In the genomic region with DNA sequence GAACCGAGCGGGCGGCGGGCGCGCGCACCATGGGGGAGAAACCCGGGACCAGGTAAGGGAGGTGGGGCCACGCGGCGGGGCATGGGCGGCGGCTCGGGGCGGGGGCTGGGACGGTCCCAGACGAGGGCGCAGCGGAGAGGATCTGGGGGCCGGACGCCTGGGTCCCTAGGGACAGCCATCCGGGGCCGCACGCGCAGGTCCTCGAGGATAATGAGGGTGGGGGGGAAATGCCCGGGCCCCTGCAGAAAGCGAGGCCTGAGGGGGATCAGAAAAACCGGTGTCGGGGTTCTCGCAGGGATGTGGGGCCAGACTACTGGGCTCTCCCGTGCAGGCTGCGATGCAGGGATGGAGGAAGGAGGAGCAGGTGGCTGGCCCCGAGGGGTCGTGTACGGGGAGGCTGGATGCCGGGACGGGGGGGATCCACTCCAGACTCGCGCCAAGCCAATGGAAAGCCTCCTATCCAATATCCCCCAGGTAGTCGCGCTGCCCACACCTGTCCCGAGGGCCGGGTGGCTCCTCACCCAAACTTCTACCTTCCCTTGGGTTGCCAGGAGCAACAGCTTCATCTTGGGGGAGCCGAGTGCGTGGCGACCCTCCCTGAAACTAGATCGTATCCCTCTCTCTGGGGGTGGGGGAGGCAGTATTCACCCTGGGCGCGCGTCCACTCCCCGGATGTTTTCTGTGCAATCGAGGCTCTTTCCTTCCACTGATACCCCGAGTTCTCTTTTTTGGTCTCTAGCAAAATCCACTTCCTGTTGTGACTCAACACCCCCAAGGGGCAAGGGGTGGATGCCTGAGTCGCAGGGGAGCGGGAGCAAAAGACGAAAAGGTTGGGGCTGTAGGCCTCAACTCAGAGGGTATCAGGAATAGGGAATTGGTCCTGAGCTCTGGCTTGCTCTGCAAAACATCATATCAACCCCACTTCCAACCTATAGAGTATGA, we compare ENCODE assay signal across 8 cellular contexts. TPM values are rescaled to one million over a fixed set of nuclear protein-coding genes. Genes with fewer than 3 reads are reported as not detected.
DNase-seq lines count a peak whose midpoint lies in the region; ATAC-seq, FAIRE-seq and TF ChIP-seq lines count a peak whose summit lies in the region.

No MANE protein-coding gene starts in this region.

- no peak for TF ChIP-seq EP300 in K562 (IDR thresholded peaks at IDR 0.05; ENCODE audit: low read length)

- no peaks in the 10 kb centered on the region for H3K9me3 Mint-ChIP-seq in T-cell

- POLR2A ChIA-PET in HCT116 (lab: Charles Lee), result interaction anchor here (1.0 to 1.4 kb wide), 3 partner anchors 19 to 229 kb away, joined by 3 to 5 read pairs (median 4); partner anchors contain the start of genes RNF167 and SLC25A11
- POLR2A ChIA-PET in T-cell (lab: Charles Lee), result interaction anchor here (0.7 to 0.9 kb wide), 2 partner anchors 10 to 535 kb away, joined by 3 to 4 read pairs; no protein-coding TSS in a partner anchor
- POLR2A ChIA-PET in K562 (lab: Yijun Ruan, JAX), result interaction anchor here (0.6 to 1.2 kb wide), 2 partner anchors 79 to 363 kb away, joined by 3 to 4 read pairs; no protein-coding TSS in a partner anchor

- no peaks in the 10 kb centered on the region for H3K27me3 ChIP-seq in HCT116 (ENCODE audit: insufficient read depth, low read length)
- H3K27me3 ChIP-seq in K562 (ENCODE audit: control insufficient read depth in 2 of 2, insufficient read depth in 2 of 2, low read length in 2 of 2), result no peaks in the 10 kb centered on the region
- H3K27me3 ChIP-seq in kidney epithelial cell (ENCODE audit: control insufficient read depth, insufficient read depth, low read length), result no peaks in the 10 kb centered on the region

- H3K9me1 ChIP-seq in K562 (ENCODE audit: control insufficient read depth, insufficient read depth, low read length), result no peaks in the 10 kb centered on the region

- H3K9me3 ChIP-seq in HCT116 (ENCODE audit: control insufficient read depth in 1 of 2, insufficient read depth in 1 of 2, low read depth in 1 of 2, low read length in 2 of 2) (no peaks in the 10 kb centered on the region), K562 (replicated peaks; ENCODE audit: control insufficient read depth, insufficient read depth, low read depth, low read length) (no peaks in the 10 kb centered on the region)

- no peak for FAIRE-seq in K562 (lab: Jason Lieb, UNC)

- peak; percentile 35 for DNase-seq in Ammon's horn (ENCODE audit: low spot score)
- DNase-seq in HCT116 (ENCODE audit: low read depth, low spot score), result no peak
- DNase-seq in T-cell, result peak in 29 of 34 experiments; percentile 10 to 66 (median 35)
- peak in 1 of 4 experiments; percentile 26 for DNase-seq in K562 (ENCODE audit: extremely low read depth in 1 of 4, low spot score in 3 of 4)
- DNase-seq in kidney epithelial cell (ENCODE audit: low read depth), result no peak
- DNase-seq in stimulated activated CD8-positive, alpha-beta memory T cell treated with anti-CD3 and anti-CD28 coated beads, Interleukin-15, amount 100 ng/mL, for 1 hour (ENCODE audit: low read depth), result peak; percentile 28

- in situ Hi-C loops in K562 (cut with MboI), result loop anchor here (5.0 kb wide), 1 partner anchor 171 kb away; no protein-coding TSS in a partner anchor

- H3K4me2 ChIP-seq in HCT116 (ENCODE audit: low read length), result peak overlapping the region; percentile 75
- peak overlapping the region; percentile 57 for H3K4me2 ChIP-seq in K562 (ENCODE audit: insufficient read depth, low read length)

- TF ChIP-seq RAD21 in HCT116 (IDR thresholded peaks at IDR 0.05; ENCODE audit: low read depth) (no peak), K562 (CRISPR knock-in tag; conservative IDR thresholded peaks at IDR 0.05 in 1 of 2, IDR thresholded peaks at IDR 0.05 in 1 of 2) (no peak)

- H3K9me2 ChIP-seq in HCT116 (ENCODE audit: insufficient read depth), result no peaks in the 10 kb centered on the region

- CTCF ChIA-PET in HCT116 (lab: Charles Lee) (interaction anchor here (0.7 to 3.0 kb wide), 6 partner anchors 20 to 229 kb away, joined by 3 to 12 read pairs (median 4); partner anchors contain the start of genes RNF167 and SLC25A11), T-cell (lab: Charles Lee) (interaction anchor here (0.6 to 2.2 kb wide), 15 partner anchors 21 to 258 kb away, joined by 3 to 12 read pairs (median 4); partner anchors contain the start of genes C17orf107 (in 1 of the 2), PLD2 (in 1 of the 2), PSMB6 (in 1 of the 2) and RNF167 (in 1 of the 2)), K562 (lab: Yijun Ruan, JAX; ENCODE audit: low intra/inter-chr PET ratio) (interaction anchor here (1.3 to 1.8 kb wide), 4 partner anchors 20 to 178 kb away, joined by 7 to 13 read pairs (median 11); partner anchors contain the start of genes GLTPD2 and MED11)

- no peaks in the 10 kb centered on the region for H4K20me1 ChIP-seq in HCT116 (ENCODE audit: insufficient read depth)
- 0 out of 2 replicates have a peak, but pooled peaks cover 4% of the 10 kb centered on the region for H4K20me1 ChIP-seq in K562 (replicated peaks; ENCODE audit: control insufficient read depth, insufficient read depth, low read length)

- H3K4me1 ChIP-seq in HCT116 (ENCODE audit: control insufficient read depth in 1 of 2, insufficient read depth in 2 of 2, low read length in 2 of 2), result peaks cover 13 to 38% of the 10 kb centered on the region in 2 experiments; a peak in 3 of 4 replicates
- peaks cover 3 to 21% of the 10 kb centered on the region in 2 experiments; a peak in 4 of 5 replicates for H3K4me1 ChIP-seq in K562 (replicated peaks in 1 of 2; ENCODE audit: control insufficient read depth in 2 of 2, insufficient read depth in 2 of 2, low read length in 2 of 2)

- peak; percentile 40 for TF ChIP-seq POLR2A in HCT116 (IDR thresholded peaks at IDR 0.05; ENCODE audit: borderline replicate concordance, extremely low read depth, insufficient read depth, insufficient read length)
- TF ChIP-seq POLR2A in K562 (conservative IDR thresholded peaks at IDR 0.05), result no peak

- peaks cover 20% of the 10 kb centered on the region for H3K79me2 ChIP-seq in HCT116 (ENCODE audit: insufficient read depth, low read length)
- H3K79me2 ChIP-seq in K562 (ENCODE audit: control insufficient read depth, insufficient read depth, low read length), result no peaks in the 10 kb centered on the region

- no peak overlapping the region for H2AFZ ChIP-seq in HCT116 (ENCODE audit: low read depth, low read length, poor library complexity, severe bottlenecking)
- peak overlapping the region; percentile 72 for H2AFZ ChIP-seq in K562 (ENCODE audit: low read depth, low read length)

- H3K36me3 Mint-ChIP-seq in T-cell, result peaks cover 4% of the 10 kb centered on the region

- peak overlapping the region; percentile 95 to 99 for H3K27ac Mint-ChIP-seq in T-cell

- no peak; the same call in 1 of the 2 replicates for ATAC-seq in HCT116
- peak in 3 of 4 experiments; percentile 5 to 19 (median 18) for ATAC-seq in T-cell (replicated peaks in 1 of 4)
- ATAC-seq in K562, result no peak
- no peak for ATAC-seq in GM18858 (IDR thresholded peaks at IDR 0.05; ENCODE audit: unreplicated experiment)
- ATAC-seq in HG02981 (IDR thresholded peaks at IDR 0.05; ENCODE audit: unreplicated experiment), result no peak

- BruUV-seq in HCT116 (replicated peaks; lab: Mats Ljungman, UMichigan), result TSS peak; percentile 33
- BruUV-seq in K562 (replicated peaks; lab: Mats Ljungman, UMichigan), result TSS peak; percentile 19

- H3K27me3 Mint-ChIP-seq in T-cell, result no peaks in the 10 kb centered on the region

- TF ChIP-seq CTCF in HCT116 (IDR thresholded peaks at IDR 0.05 in 2 of 3, conservative IDR thresholded peaks at IDR 0.05 in 1 of 3; ENCODE audit: borderline replicate concordance in 1 of 3, insufficient read depth in 1 of 3, low read depth in 2 of 3, low read length in 2 of 3), result no peak
- no peak for TF ChIP-seq CTCF in K562 (IDR thresholded peaks at IDR 0.05 in 2 of 3, conservative IDR thresholded peaks at IDR 0.05 in 1 of 3; ENCODE audit: insufficient read depth in 2 of 3, low read depth in 1 of 3, low read length in 3 of 3)
- TF ChIP-seq CTCF in kidney epithelial cell (IDR thresholded peaks at IDR 0.05; ENCODE audit: insufficient read depth, low read length, poor library complexity, severe bottlenecking), result no peak

- H3K27ac ChIP-seq in HCT116 (ENCODE audit: low read depth, low read length) (peak overlapping the region; percentile 64), K562 (ENCODE audit: extremely low read depth, low read depth, low read length) (peak overlapping the region; percentile 50; the same call in 1 of the 3 replicates)

- WGBS in K562 (ENCODE audit: insufficient coverage, low coverage, missing lambda C conversion rate), result 18% methylated on average over 19 of the region's 57 CpGs

- H3K36me3 ChIP-seq in HCT116 (ENCODE audit: control insufficient read depth in 1 of 2, insufficient read depth in 2 of 2, low read length in 2 of 2) (no peaks in the 10 kb centered on the region; a peak in 1 of 4 replicates), K562 (ENCODE audit: control insufficient read depth, insufficient read depth, low read length) (no peaks in the 10 kb centered on the region), kidney epithelial cell (ENCODE audit: control insufficient read depth, insufficient read depth, low read length) (no peaks in the 10 kb centered on the region)

- H3K4me1 Mint-ChIP-seq in T-cell, result peaks cover 42 to 58% (median 50%) of the 10 kb centered on the region in 3 donors

- RAD21 ChIA-PET in HCT116 (lab: Charles Lee; ENCODE audit: low non-redundant PET in 1 of 2, low total read pairs in 2 of 2, uncharacterized antibody in 2 of 2, unreplicated experiment in 2 of 2), result interaction anchor here (1.0 to 1.2 kb wide), 2 partner anchors 79 to 144 kb away, joined by 3 to 4 read pairs; no protein-coding TSS in a partner anchor

- H3K9ac ChIP-seq in HCT116 (ENCODE audit: low read length) (peak overlapping the region; percentile 86), K562 (ENCODE audit: insufficient read depth in 1 of 2, low read depth in 2 of 2, low read length in 2 of 2) (peak overlapping the region; percentile 51 to 89; a peak in 3 of 4 replicates)

- peak overlapping the region; percentile 90 to 99 (median 94) for H3K4me3 Mint-ChIP-seq in T-cell

- intact Hi-C loops in HCT116 (cut with micrococcal nuclease) (loop anchor here (1.0 kb wide), 2 partner anchors 171 to 178 kb away; no protein-coding TSS in a partner anchor), K562 (cut with micrococcal nuclease) (loop anchor here (1.0 to 2.0 kb wide), 3 partner anchors 20 to 178 kb away; partner anchors contain the start of gene MED11)

- H3K4me3 ChIP-seq in HCT116 (replicated peaks in 1 of 2; ENCODE audit: low read depth in 1 of 2, low read length in 2 of 2) (peak overlapping the region; percentile 65 to 73), K562 (peak overlapping the region; percentile 56), kidney epithelial cell (ENCODE audit: low read depth, low read length) (peak overlapping the region; percentile 67)

RNA-seq across cellular contexts. Expression of gene ARRB2, which starts 0.5 kb away (rescaled TPM):
- total RNA-seq in HCT116 (2021; ENCODE audit: unreplicated experiment) (70.8 TPM), T-cell (100 to 1,000 TPM; 247 to 374 (median 325) TPM), K562 (2014; rRNA removed) (7.2 and 12.2 TPM in 2 replicates), K562 (2014; rRNA removed; fragmentation: Illumina TruSeq; extraction: Trizol) (7.3 and 8.2 TPM in 2 replicates), K562 (2015; rRNA removed; fragmentation: Illumina TruSeq; extraction: Trizol) (7.9 and 9.8 TPM in 2 replicates), K562 (2021) (14.7 and 15.2 TPM in 2 replicates), kidney epithelial cell (5.8 and 6.8 TPM in 2 replicates)
- 74.1 and 74.4 TPM in 2 replicates for polyA plus RNA-seq in HCT116 (2012)
- 15.3 and 26.8 TPM in 2 replicates for total RNA-seq in K562 (2011; cell fraction: chromatin; rRNA removed; ENCODE audit: low replicate concordance)
- 10.2 and 13.6 TPM in 2 replicates for total RNA-seq in K562 (2011; cell fraction: nucleolus; rRNA removed)
- 14.5 and 18.3 TPM in 2 replicates for total RNA-seq in K562 (2011; cell fraction: nucleoplasm; rRNA removed)
- polyA plus RNA-seq in K562 (2011; rRNA removed) (7.0 and 8.8 TPM in 2 replicates), K562 (2014; fragmentation: Illumina TruSeq; extraction: Trizol) (14.3 and 15.3 TPM in 2 replicates), K562 (2014; fragmentation: Nextera tagmentation; extraction: Ambion mirVana) (under 1 TPM; 0.79 to 0.80 TPM), K562 (2014; rRNA removed) (7.5 and 9.4 TPM in 2 replicates)
- 6.3 and 14.0 TPM in 2 replicates for polyA plus RNA-seq in K562 (2011; cell fraction: cytosol; rRNA removed)
- polyA plus RNA-seq in K562 (2011; cell fraction: nucleus; rRNA removed), result 13.2 and 20.5 TPM in 2 replicates
- 13.5 and 18.0 TPM in 2 replicates for polyA plus RNA-seq in K562 (2012)
- 3.6 and 5.0 TPM in 2 replicates for polyA minus RNA-seq in K562 (2011; rRNA and poly(A)+ RNA removed)
- 4.1 and 5.1 TPM in 2 replicates for polyA minus RNA-seq in K562 (2011; cell fraction: cytosol; rRNA and poly(A)+ RNA removed)
- 3.0 and 3.6 TPM in 2 replicates for polyA minus RNA-seq in K562 (2011; cell fraction: nucleus; rRNA and poly(A)+ RNA removed)

RNA-seq across cellular contexts. Expression of gene PELP1, which starts 7.0 kb away (rescaled TPM):
- total RNA-seq in HCT116 (2021; ENCODE audit: unreplicated experiment) (93.4 TPM), T-cell (10 to 100 TPM; 50.0 to 88.3 (median 85.0) TPM), K562 (2014; rRNA removed) (17.4 and 23.9 TPM in 2 replicates), K562 (2014; rRNA removed; fragmentation: Illumina TruSeq; extraction: Trizol) (6.8 and 8.2 TPM in 2 replicates), K562 (2015; rRNA removed; fragmentation: Illumina TruSeq; extraction: Trizol) (8.3 and 10.3 TPM in 2 replicates), K562 (2021) (80.3 and 96.4 TPM in 2 replicates), kidney epithelial cell (33.8 and 46.2 TPM in 2 replicates)
- 46.9 and 47.5 TPM in 2 replicates for polyA plus RNA-seq in HCT116 (2012)
- 101 and 191 TPM in 2 replicates for total RNA-seq in K562 (2011; cell fraction: chromatin; rRNA removed; ENCODE audit: low replicate concordance)
- 108 and 112 TPM in 2 replicates for total RNA-seq in K562 (2011; cell fraction: nucleolus; rRNA removed)
- total RNA-seq in K562 (2011; cell fraction: nucleoplasm; rRNA removed), result 98.5 and 106 TPM in 2 replicates
- polyA plus RNA-seq in K562 (2011; rRNA removed) (7.9 and 34.2 TPM in 2 replicates), K562 (2014; fragmentation: Illumina TruSeq; extraction: Trizol) (24.0 and 35.1 TPM in 2 replicates), K562 (2014; fragmentation: Nextera tagmentation; extraction: Ambion mirVana) (under 1 TPM; 0.29 to 0.53 TPM), K562 (2014; rRNA removed) (17.3 and 20.3 TPM in 2 replicates)
- polyA plus RNA-seq in K562 (2011; cell fraction: cytosol; rRNA removed), result 8.8 and 12.9 TPM in 2 replicates
- 89.1 and 93.1 TPM in 2 replicates for polyA plus RNA-seq in K562 (2011; cell fraction: nucleus; rRNA removed)
- 36.7 and 40.6 TPM in 2 replicates for polyA plus RNA-seq in K562 (2012)
- polyA minus RNA-seq in K562 (2011; rRNA and poly(A)+ RNA removed), result 14.8 and 20.7 TPM in 2 replicates
- 29.0 and 30.2 TPM in 2 replicates for polyA minus RNA-seq in K562 (2011; cell fraction: cytosol; rRNA and poly(A)+ RNA removed)
- 47.8 and 62.3 TPM in 2 replicates for polyA minus RNA-seq in K562 (2011; cell fraction: nucleus; rRNA and poly(A)+ RNA removed)

RNA-seq across cellular contexts. Expression of gene MED11, which starts 20.3 kb away (rescaled TPM):
- total RNA-seq in HCT116 (2021; ENCODE audit: unreplicated experiment), result 13.7 TPM
- 16.6 and 19.1 TPM in 2 replicates for polyA plus RNA-seq in HCT116 (2012)
- total RNA-seq in T-cell, result 10 to 100 TPM in 4 of 5 donors, 1 to 10 TPM in 1; 9.0 to 33.1 (median 28.6) TPM
- 6.3 and 9.7 TPM in 2 replicates for total RNA-seq in K562 (2011; cell fraction: chromatin; rRNA removed; ENCODE audit: low replicate concordance)
- total RNA-seq in K562 (2011; cell fraction: nucleolus; rRNA removed), result 9.7 and 10.4 TPM in 2 replicates
- 7.3 and 11.4 TPM in 2 replicates for total RNA-seq in K562 (2011; cell fraction: nucleoplasm; rRNA removed)
- 13.0 and 18.8 TPM in 2 replicates for total RNA-seq in K562 (2014; rRNA removed)
- 12.6 and 16.1 TPM in 2 replicates for total RNA-seq in K562 (2014; rRNA removed; fragmentation: Illumina TruSeq; extraction: Trizol)
- total RNA-seq in K562 (2015; rRNA removed; fragmentation: Illumina TruSeq; extraction: Trizol), result 15.2 and 19.4 TPM in 2 replicates
- total RNA-seq in K562 (2021), result 10.4 and 11.4 TPM in 2 replicates
- 15.6 and 19.2 TPM in 2 replicates for polyA plus RNA-seq in K562 (2011; rRNA removed)
- polyA plus RNA-seq in K562 (2011; cell fraction: cytosol; rRNA removed), result 17.7 and 18.3 TPM in 2 replicates
- 8.5 and 11.9 TPM in 2 replicates for polyA plus RNA-seq in K562 (2011; cell fraction: nucleus; rRNA removed)
- polyA plus RNA-seq in K562 (2012), result 10.1 and 13.7 TPM in 2 replicates
- 19.0 and 19.1 TPM in 2 replicates for polyA plus RNA-seq in K562 (2014; fragmentation: Illumina TruSeq; extraction: Trizol)
- polyA plus RNA-seq in K562 (2014; fragmentation: Nextera tagmentation; extraction: Ambion mirVana), result 10 to 100 TPM; 17.8 to 30.6 TPM
- 21.1 and 22.5 TPM in 2 replicates for polyA plus RNA-seq in K562 (2014; rRNA removed)
- polyA minus RNA-seq in K562 (2011; rRNA and poly(A)+ RNA removed), result 11.8 and 11.9 TPM in 2 replicates
- 5.7 and 9.1 TPM in 2 replicates for polyA minus RNA-seq in K562 (2011; cell fraction: cytosol; rRNA and poly(A)+ RNA removed)
- polyA minus RNA-seq in K562 (2011; cell fraction: nucleus; rRNA and poly(A)+ RNA removed), result 2.1 and 2.4 TPM in 2 replicates
- total RNA-seq in kidney epithelial cell, result 19.1 and 23.6 TPM in 2 replicates

RNA-seq across cellular contexts. Expression of gene ZMYND15, which starts 28.7 kb away (rescaled TPM):
- total RNA-seq in HCT116 (2021; ENCODE audit: unreplicated experiment) (2.8 TPM), T-cell (1 to 10 TPM in 1 of 5 donors, under 1 TPM in 4; 0.29 to 1.4 (median 0.44) TPM), K562 (2014; rRNA removed) (not detected in 2 replicates), K562 (2014; rRNA removed; fragmentation: Illumina TruSeq; extraction: Trizol) (not detected in 2 replicates), K562 (2015; rRNA removed; fragmentation: Illumina TruSeq; extraction: Trizol) (not detected in 2 replicates), K562 (2021) (0.09 TPM in 1 of 2 replicates, not detected in the other), kidney epithelial cell (1.4 and 2.9 TPM in 2 replicates)
- 1.6 and 2.7 TPM in 2 replicates for polyA plus RNA-seq in HCT116 (2012)
- not detected in 2 replicates for total RNA-seq in K562 (2011; cell fraction: chromatin; rRNA removed; ENCODE audit: low replicate concordance)
- total RNA-seq in K562 (2011; cell fraction: nucleolus; rRNA removed), result not detected in 2 replicates
- total RNA-seq in K562 (2011; cell fraction: nucleoplasm; rRNA removed), result not detected in 2 replicates
- polyA plus RNA-seq in K562 (2011; rRNA removed) (not detected in 2 replicates), K562 (2014; fragmentation: Illumina TruSeq; extraction: Trizol) (not detected in 2 replicates), K562 (2014; fragmentation: Nextera tagmentation; extraction: Ambion mirVana) (not detected), K562 (2014; rRNA removed) (not detected in 2 replicates)
- polyA plus RNA-seq in K562 (2011; cell fraction: cytosol; rRNA removed), result not detected in 2 replicates
- 0.04 TPM in 1 of 2 replicates, not detected in the other for polyA plus RNA-seq in K562 (2011; cell fraction: nucleus; rRNA removed)
- not detected in 2 replicates for polyA plus RNA-seq in K562 (2012)
- not detected in 2 replicates for polyA minus RNA-seq in K562 (2011; rRNA and poly(A)+ RNA removed)
- polyA minus RNA-seq in K562 (2011; cell fraction: cytosol; rRNA and poly(A)+ RNA removed), result not detected in 2 replicates
- not detected in 2 replicates for polyA minus RNA-seq in K562 (2011; cell fraction: nucleus; rRNA and poly(A)+ RNA removed)

RNA-seq across cellular contexts. Expression of gene CXCL16, which starts 28.8 kb away (rescaled TPM):
- total RNA-seq in HCT116 (2021; ENCODE audit: unreplicated experiment) (44.8 TPM), T-cell (10 to 100 TPM in 1 of 5 donors, 1 to 10 TPM in 4; 2.5 to 11.2 (median 3.1) TPM), K562 (2014; rRNA removed) (0.05 TPM in 1 of 2 replicates, not detected in the other), K562 (2014; rRNA removed; fragmentation: Illumina TruSeq; extraction: Trizol) (not detected in 2 replicates), K562 (2015; rRNA removed; fragmentation: Illumina TruSeq; extraction: Trizol) (0.22 TPM in 1 of 2 replicates, not detected in the other), K562 (2021) (0.25 and 0.55 TPM in 2 replicates), kidney epithelial cell (96.1 and 106 TPM in 2 replicates)
- 60.4 and 64.3 TPM in 2 replicates for polyA plus RNA-seq in HCT116 (2012)
- total RNA-seq in K562 (2011; cell fraction: chromatin; rRNA removed; ENCODE audit: low replicate concordance), result 0.28 TPM in 1 of 2 replicates, not detected in the other
- total RNA-seq in K562 (2011; cell fraction: nucleolus; rRNA removed), result 1.5 TPM in 1 of 2 replicates, not detected in the other
- total RNA-seq in K562 (2011; cell fraction: nucleoplasm; rRNA removed), result 0.31 and 0.51 TPM in 2 replicates
- polyA plus RNA-seq in K562 (2011; rRNA removed) (0.24 and 0.30 TPM in 2 replicates), K562 (2014; fragmentation: Illumina TruSeq; extraction: Trizol) (0.10 and 0.26 TPM in 2 replicates), K562 (2014; fragmentation: Nextera tagmentation; extraction: Ambion mirVana) (under 1 TPM in 1 of 2 experiments, not detected in 1; 0.07 TPM), K562 (2014; rRNA removed) (0.68 TPM in 1 of 2 replicates, not detected in the other)
- 0.31 and 0.36 TPM in 2 replicates for polyA plus RNA-seq in K562 (2011; cell fraction: cytosol; rRNA removed)
- polyA plus RNA-seq in K562 (2011; cell fraction: nucleus; rRNA removed), result 0.14 and 0.18 TPM in 2 replicates
- polyA plus RNA-seq in K562 (2012), result 0.26 and 0.48 TPM in 2 replicates
- 0.28 TPM in 1 of 2 replicates, not detected in the other for polyA minus RNA-seq in K562 (2011; rRNA and poly(A)+ RNA removed)
- not detected in 2 replicates for polyA minus RNA-seq in K562 (2011; cell fraction: cytosol; rRNA and poly(A)+ RNA removed)
- not detected in 2 replicates for polyA minus RNA-seq in K562 (2011; cell fraction: nucleus; rRNA and poly(A)+ RNA removed)

Comparison
In these comparisons a context has a peak if more than half of its experiments do, and no peak if none do; other contexts are left out.
1. DNase-seq: peak in Ammon's horn (single experiment), T-cell (29 of 34) and stimulated activated CD8-positive, alpha-beta memory T cell treated with anti-CD3 and anti-CD28 coated beads, Interleukin-15, amount 100 ng/mL, for 1 hour (single experiment); none in HCT116 (single experiment) and kidney epithelial cell (single experiment).
2. ATAC-seq: peak in T-cell (3 of 4); none in HCT116 (single experiment), K562 (single experiment), GM18858 (single experiment) and HG02981 (single experiment).
3. Peak in every context shown above with its lines, with median percentiles within 50 percentile points of each other: H3K4me3 ChIP-seq.